24 cellular contexts compared by ENCODE assay signal in genomic region chr2:107132746-107133145, GRCh38.
"Had no signal": no experiment of that assay in that cellular context is flagged by ENCODE, and none has a peak within 500 bp of the region (broad histone marks: within the 10 kb centered on the region; RNA-seq: fewer than 3 reads in every experiment).

No MANE protein-coding gene starts in this region.

- H3K27me3 ChIP-seq: esophagus muscularis mucosa, ovary, sigmoid colon, stomach, tibial nerve, upper lobe of right lung, uterus had no signal

- ATAC-seq: left colon; left ventricle myocardium superior; lower lobe of right lung; naive thymus-derived CD8-positive, alpha-beta T cell; psoas muscle; right cardiac atrium; stimulated activated effector memory CD8-positive, alpha-beta T cell treated with anti-CD3 and anti-CD28 coated beads, Interleukin-12 subunit alpha, Interleukin-12 subunit beta, amount 100 ng/mL, for 72 hours; upper lobe of right lung had no signal

- DNase-seq: cortex of kidney; effector CD4-positive, alpha-beta T cell; hypothalamus; immature natural killer cell; islet precursor cell; kidney glomerular epithelial cell; left colon; left ventricle myocardium superior; lower lobe of right lung; naive thymus-derived CD8-positive, alpha-beta T cell; occipital lobe; ovary; posterior cingulate gyrus; psoas muscle; right cardiac atrium; sigmoid colon; stimulated activated CD4-positive, alpha-beta T cell treated with anti-CD3 and anti-CD28 coated beads, Interleukin-4, amount 100 ng/mL, for 24 hours; stimulated activated naive CD4-positive, alpha-beta T cell treated with Interleukin-2 at 50 U/mL for 16 hours; stomach; upper lobe of right lung; uterus had no signal

- H3K27ac ChIP-seq: esophagus muscularis mucosa, lower lobe of right lung, ovary, psoas muscle, sigmoid colon, stomach, tibial nerve, upper lobe of right lung, uterus had no signal

- H3K4me3 ChIP-seq: esophagus muscularis mucosa, lower lobe of right lung, ovary, psoas muscle, sigmoid colon, stomach, tibial nerve, upper lobe of right lung, uterus had no signal

- H3K36me3 ChIP-seq: esophagus muscularis mucosa, lower lobe of right lung, ovary, sigmoid colon, stomach, tibial nerve, upper lobe of right lung, uterus had no signal

- H3K4me1 ChIP-seq: esophagus muscularis mucosa, lower lobe of right lung, psoas muscle, sigmoid colon, stomach, tibial nerve, upper lobe of right lung, uterus had no signal

- H3K9me3 ChIP-seq: esophagus muscularis mucosa, lower lobe of right lung, ovary, psoas muscle, sigmoid colon, stomach, upper lobe of right lung, uterus had no signal
